8 cellular contexts compared by ENCODE assay signal in genomic region chr7:153381275-153382119, GRCh38.
A peak's percentile ranks its signal among the peaks of the same experiment; 100 is the strongest.
DNase-seq lines count a peak whose midpoint lies in the region; ATAC-seq and TF ChIP-seq lines count a peak whose summit lies in the region.

No MANE protein-coding gene starts in this region.

- peak; percentile 56 to 74 for TF ChIP-seq CTCF in brain (conservative IDR thresholded peaks at IDR 0.05)
- peak; percentile 79 for TF ChIP-seq CTCF in liver (IDR thresholded peaks at IDR 0.05; ENCODE audit: low read depth, low read length, missing input control)
- no peak for TF ChIP-seq CTCF in mesothelial cell of epicardium (IDR thresholded peaks at IDR 0.05; ENCODE audit: unreplicated experiment)

- no peak overlapping the region for H3K27ac ChIP-seq in liver (ENCODE audit: low read depth in 1 of 2, low read length in 2 of 2)

- H3K27me3 Mint-ChIP-seq in brain, result no peaks in the 10 kb centered on the region
- no peaks in the 10 kb centered on the region for H3K27me3 Mint-ChIP-seq in mesothelial cell of epicardium (ENCODE audit: low read depth)

- H3K27ac Mint-ChIP-seq in brain (no peak overlapping the region), mesothelial cell of epicardium (no peak overlapping the region)

- no peaks in the 10 kb centered on the region for H3K36me3 Mint-ChIP-seq in brain
- peaks cover 4% of the 10 kb centered on the region for H3K36me3 Mint-ChIP-seq in mesothelial cell of epicardium

- WGBS in liver, result 22% methylated on average over 15 of the region's 15 CpGs

- ATAC-seq in GM19351 (IDR thresholded peaks at IDR 0.05; ENCODE audit: unreplicated experiment), result peak; percentile 89
- no peak for ATAC-seq in GM21423 (IDR thresholded peaks at IDR 0.05; ENCODE audit: unreplicated experiment)
- no peak for ATAC-seq in HG02938 (IDR thresholded peaks at IDR 0.05; ENCODE audit: unreplicated experiment)

- TF ChIP-seq RAD21 in liver (IDR thresholded peaks at IDR 0.05), result peak; percentile 82 to 90

- H3K4me3 ChIP-seq in liver (ENCODE audit: low read depth in 1 of 3, low read length in 3 of 3), result no peak overlapping the region

- DNase-seq in DMS153 (lab: John Stamatoyannopoulos, UW), result peak; percentile 28
- peak; percentile 67 for DNase-seq in NAMALWA (ENCODE audit: low spot score)
- DNase-seq in mesothelial cell of epicardium (ENCODE audit: low spot score in 2 of 2, unreplicated experiment in 2 of 2), result no peak

- peaks cover 0 to 18% (median 0%) of the 10 kb centered on the region in 5 experiments for H3K9me3 Mint-ChIP-seq in brain
- H3K9me3 Mint-ChIP-seq in mesothelial cell of epicardium, result peaks cover 86% of the 10 kb centered on the region

- peaks cover 0 to 11% (median 0%) of the 10 kb centered on the region in 4 donors for H3K27me3 ChIP-seq in liver (ENCODE audit: control insufficient read depth in 4 of 4, insufficient read depth in 4 of 4, low read length in 3 of 4)

- H3K4me3 Mint-ChIP-seq in brain, result peak overlapping the region in 2 of 5 experiments; percentile 18 to 48
- H3K4me3 Mint-ChIP-seq in mesothelial cell of epicardium, result no peak overlapping the region

- H3K9me3 ChIP-seq in liver (ENCODE audit: control insufficient read depth in 4 of 4, low read length in 3 of 4), result no peaks in the 10 kb centered on the region

- no peak overlapping the region for H3K9ac ChIP-seq in liver (ENCODE audit: low read depth in 1 of 2, low read length in 2 of 2)

- peaks cover 0 to 5% (median 0%) of the 10 kb centered on the region in 4 donors for H3K4me1 ChIP-seq in liver (ENCODE audit: control insufficient read depth in 4 of 4, insufficient read depth in 4 of 4, low read length in 3 of 4)

- H3K4me1 Mint-ChIP-seq in brain (no peaks in the 10 kb centered on the region), mesothelial cell of epicardium (no peaks in the 10 kb centered on the region)

- H3K36me3 ChIP-seq in liver (ENCODE audit: control insufficient read depth in 4 of 4, insufficient read depth in 3 of 4, low read depth in 1 of 4, low read length in 3 of 4), result no peaks in the 10 kb centered on the region

TF ChIP-seq in liver, 16 proteins besides CTCF, POLR2A, EP300 and RAD21:
- no peak for TF ChIP-seq TAF1 (conservative IDR thresholded peaks at IDR 0.05)
- TF ChIP-seq FOXA1 (IDR thresholded peaks at IDR 0.05), result no peak
- TF ChIP-seq FOXA2 (IDR thresholded peaks at IDR 0.05), result no peak
- TF ChIP-seq GABPA (IDR thresholded peaks at IDR 0.05 in 1 of 2, conservative IDR thresholded peaks at IDR 0.05 in 1 of 2), result no peak
- TF ChIP-seq RXRA (IDR thresholded peaks at IDR 0.05), result no peak
TF ChIP-seq in liver: peak in this region for 0.

Comparison
In these comparisons a context has a peak if more than half of its experiments do, and no peak if none do; other contexts are left out.
1. DNase-seq: peak in DMS153 (single experiment) and NAMALWA (single experiment); none in mesothelial cell of epicardium (0 of 2).